ENCODE assay signal across 1 cellular context in genomic region chr4:182207806-182208483, GRCh38.
TF ChIP-seq lines count a peak whose summit lies in the region.

No MANE protein-coding gene starts in this region.

TF ChIP-seq in A549, 52 proteins besides CTCF, POLR2A, EP300 and RAD21 (continued from another document):
- TF ChIP-seq, protein P1, sequence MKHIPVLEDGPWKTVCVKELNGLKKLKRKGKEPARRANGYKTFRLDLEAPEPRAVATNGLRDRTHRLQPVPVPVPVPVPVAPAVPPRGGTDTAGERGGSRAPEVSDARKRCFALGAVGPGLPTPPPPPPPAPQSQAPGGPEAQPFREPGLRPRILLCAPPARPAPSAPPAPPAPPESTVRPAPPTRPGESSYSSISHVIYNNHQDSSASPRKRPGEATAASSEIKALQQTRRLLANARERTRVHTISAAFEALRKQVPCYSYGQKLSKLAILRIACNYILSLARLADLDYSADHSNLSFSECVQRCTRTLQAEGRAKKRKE (CRISPR knock-in tag; IDR thresholded peaks at IDR 0.05; ENCODE audit: low read depth), result no peak
- TF ChIP-seq JUNB (IDR thresholded peaks at IDR 0.05), result peak; percentile 73
- TF ChIP-seq, protein P2, sequence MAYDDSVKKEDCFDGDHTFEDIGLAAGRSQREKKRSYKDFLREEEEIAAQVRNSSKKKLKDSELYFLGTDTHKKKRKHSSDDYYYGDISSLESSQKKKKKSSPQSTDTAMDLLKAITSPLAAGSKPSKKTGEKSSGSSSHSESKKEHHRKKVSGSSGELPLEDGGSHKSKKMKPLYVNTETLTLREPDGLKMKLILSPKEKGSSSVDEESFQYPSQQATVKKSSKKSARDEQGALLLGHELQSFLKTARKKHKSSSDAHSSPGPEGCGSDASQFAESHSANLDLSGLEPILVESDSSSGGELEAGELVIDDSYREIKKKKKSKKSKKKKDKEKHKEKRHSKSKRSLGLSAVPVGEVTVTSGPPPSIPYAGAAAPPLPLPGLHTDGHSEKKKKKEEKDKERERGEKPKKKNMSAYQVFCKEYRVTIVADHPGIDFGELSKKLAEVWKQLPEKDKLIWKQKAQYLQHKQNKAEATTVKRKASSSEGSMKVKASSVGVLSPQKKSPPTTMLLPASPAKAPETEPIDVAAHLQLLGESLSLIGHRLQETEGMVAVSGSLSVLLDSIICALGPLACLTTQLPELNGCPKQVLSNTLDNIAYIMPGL (CRISPR knock-in tag; IDR thresholded peaks at IDR 0.05; ENCODE audit: borderline replicate concordance), result no peak
- TF ChIP-seq ZFP36 (IDR thresholded peaks at IDR 0.05; ENCODE audit: borderline replicate concordance, partially characterized antibody), result no peak
- TF ChIP-seq RNF2 (IDR thresholded peaks at IDR 0.05; ENCODE audit: borderline replicate concordance, low read depth), result no peak
- TF ChIP-seq BHLHE40 (IDR thresholded peaks at IDR 0.05; ENCODE audit: low read depth, low read length), result no peak
- no peak for TF ChIP-seq MAZ (IDR thresholded peaks at IDR 0.05; ENCODE audit: borderline replicate concordance, low read depth, low read length)
- no peak for TF ChIP-seq NFE2L2 (conservative IDR thresholded peaks at IDR 0.05; ENCODE audit: low read length)
- 0 out of 2 replicates have a peak, but pooled peaks have one; percentile 36 for TF ChIP-seq FOSL2 (IDR thresholded peaks at IDR 0.05)
- peak; percentile 47; the same call in 1 of the 2 replicates for TF ChIP-seq FOSL2 (CRISPR knock-in tag; IDR thresholded peaks at IDR 0.05)
- TF ChIP-seq CBX8 (IDR thresholded peaks at IDR 0.05), result no peak
- no peak for TF ChIP-seq HDAC2 (IDR thresholded peaks at IDR 0.05)
- TF ChIP-seq FOSB (CRISPR knock-in tag; IDR thresholded peaks at IDR 0.05), result no peak
- no peak for TF ChIP-seq HOXB5 (CRISPR knock-in tag; IDR thresholded peaks at IDR 0.05)
- TF ChIP-seq, protein P3, sequence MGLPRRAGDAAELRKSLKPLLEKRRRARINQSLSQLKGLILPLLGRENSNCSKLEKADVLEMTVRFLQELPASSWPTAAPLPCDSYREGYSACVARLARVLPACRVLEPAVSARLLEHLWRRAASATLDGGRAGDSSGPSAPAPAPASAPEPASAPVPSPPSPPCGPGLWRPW (IDR thresholded peaks at IDR 0.05), result no peak
- TF ChIP-seq SMC3 (IDR thresholded peaks at IDR 0.05), result no peak
- no peak for TF ChIP-seq EHF (CRISPR knock-in tag; IDR thresholded peaks at IDR 0.05)
- TF ChIP-seq NR3C1 (IDR thresholded peaks at IDR 0.05), result no peak
- TF ChIP-seq, protein P4, sequence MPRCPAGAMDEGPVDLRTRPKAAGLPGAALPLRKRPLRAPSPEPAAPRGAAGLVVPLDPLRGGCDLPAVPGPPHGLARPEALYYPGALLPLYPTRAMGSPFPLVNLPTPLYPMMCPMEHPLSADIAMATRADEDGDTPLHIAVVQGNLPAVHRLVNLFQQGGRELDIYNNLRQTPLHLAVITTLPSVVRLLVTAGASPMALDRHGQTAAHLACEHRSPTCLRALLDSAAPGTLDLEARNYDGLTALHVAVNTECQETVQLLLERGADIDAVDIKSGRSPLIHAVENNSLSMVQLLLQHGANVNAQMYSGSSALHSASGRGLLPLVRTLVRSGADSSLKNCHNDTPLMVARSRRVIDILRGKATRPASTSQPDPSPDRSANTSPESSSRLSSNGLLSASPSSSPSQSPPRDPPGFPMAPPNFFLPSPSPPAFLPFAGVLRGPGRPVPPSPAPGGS (IDR thresholded peaks at IDR 0.05), result no peak
- peak; percentile 30; the same call in 1 of the 2 replicates for TF ChIP-seq GATA3 (IDR thresholded peaks at IDR 0.05; ENCODE audit: borderline replicate concordance)
